In genomic region chr9:37859043-37859442, GRCh38 we compare ENCODE assay signal across 12 cellular contexts. TPM values are rescaled to one million over a fixed set of nuclear protein-coding genes. Genes with fewer than 3 reads are reported as not detected.
DNase-seq lines count a peak whose midpoint lies in the region; TF ChIP-seq lines count a peak whose summit lies in the region.
"Had no signal": no experiment of that assay in that cellular context is flagged by ENCODE, and none has a peak within 500 bp of the region (broad histone marks: within the 10 kb centered on the region; RNA-seq: fewer than 3 reads in every experiment).

No MANE protein-coding gene starts in this region.

- no peaks in the 10 kb centered on the region for H3K9me3 ChIP-seq in SK-N-SH
- H3K9me3 ChIP-seq: body of pancreas, sigmoid colon had no signal

- no peaks in the 10 kb centered on the region for H3K9me2 ChIP-seq in SK-N-SH

- no peak for TF ChIP-seq EP300 in SK-N-SH (IDR thresholded peaks at IDR 0.05; ENCODE audit: borderline replicate concordance in 1 of 2, low read depth in 1 of 2, low read length in 1 of 2)

- H3K4me3 ChIP-seq in AG09309 (ENCODE audit: control insufficient read depth, low read depth, low read length) (no peak overlapping the region), HL-60 (replicated peaks; ENCODE audit: insufficient read depth, low read length) (no peak overlapping the region), SK-N-SH (ENCODE audit: low read depth in 2 of 2, low read length in 1 of 2) (no peak overlapping the region), fibroblast of villous mesenchyme (ENCODE audit: low read depth, low read length) (no peak overlapping the region)
- H3K4me3 ChIP-seq: body of pancreas, sigmoid colon had no signal

- H3K27ac ChIP-seq in HL-60 (replicated peaks): no peak overlapping the region
- H3K27ac ChIP-seq in SK-N-SH (ENCODE audit: low read depth in 2 of 2, low read length in 1 of 2): no peak overlapping the region
- H3K27ac ChIP-seq: body of pancreas, sigmoid colon had no signal

- CTCF ChIA-PET in SK-N-SH (lab: Yijun Ruan, JAX): interaction anchor here (1.0 to 1.4 kb wide), 3 partner anchors 9 to 378 kb away, joined by 3 read pairs; no protein-coding TSS in a partner anchor

- no peaks in the 10 kb centered on the region for H3F3A ChIP-seq in SK-N-SH (replicated peaks; ENCODE audit: insufficient read depth)

- H3K27me3 ChIP-seq in HL-60 (ENCODE audit: insufficient read depth, poor library complexity, severe bottlenecking) (no peaks in the 10 kb centered on the region), SK-N-SH (ENCODE audit: insufficient read depth) (no peaks in the 10 kb centered on the region)
- H3K27me3 ChIP-seq: body of pancreas, sigmoid colon had no signal

- H3K4me1 ChIP-seq in SK-N-SH (ENCODE audit: control insufficient read depth in 1 of 2, insufficient read depth in 2 of 2, low read depth in 1 of 2, low read length in 1 of 2): no peaks in the 10 kb centered on the region; a peak in 1 of 4 replicates
- H3K4me1 ChIP-seq: body of pancreas, sigmoid colon had no signal

- 97% methylated on average over 1 of the region's 1 CpG for WGBS in SK-N-SH (ENCODE audit: low lambda C conversion rate)

- H4K20me1 ChIP-seq in SK-N-SH (ENCODE audit: insufficient read depth): no peaks in the 10 kb centered on the region

- POLR2A ChIA-PET in SK-N-SH (lab: Yijun Ruan, JAX): interaction anchor here (0.6 kb wide), 1 partner anchor 566 kb away, joined by 3 read pairs; no protein-coding TSS in a partner anchor

- no peak overlapping the region for H3K9ac ChIP-seq in SK-N-SH

- TF ChIP-seq CTCF in AG09309 (IDR thresholded peaks at IDR 0.05; ENCODE audit: control insufficient read depth, insufficient read depth, low read depth, low read length, missing control alignments): peak; percentile 25
- TF ChIP-seq CTCF in HL-60 (IDR thresholded peaks at IDR 0.05; ENCODE audit: insufficient read depth, low read length): peak; percentile 5
- peak; percentile 30; the same call in 1 of the 2 replicates for TF ChIP-seq CTCF in SK-N-SH (IDR thresholded peaks at IDR 0.05)
- TF ChIP-seq CTCF in fibroblast of villous mesenchyme (IDR thresholded peaks at IDR 0.05; ENCODE audit: insufficient read depth, low read depth, low read length): peak; percentile 22

- peaks cover 50 to 66% of the 10 kb centered on the region in 2 experiments for H3K36me3 ChIP-seq in SK-N-SH (replicated peaks in 1 of 2; ENCODE audit: control insufficient read depth in 1 of 2, insufficient read depth in 2 of 2, low read length in 1 of 2)

- TF ChIP-seq RAD21 in SK-N-SH (IDR thresholded peaks at IDR 0.05; ENCODE audit: low read length): peak; percentile 9; the same call in 1 of the 2 replicates

- H3K79me2 ChIP-seq in SK-N-SH (ENCODE audit: insufficient read depth): no peaks in the 10 kb centered on the region

- no peak for DNase-seq in AG09309 (ENCODE audit: low read depth)
- DNase-seq in HL-60 (ENCODE audit: low read depth in 1 of 2, low spot score in 1 of 2): peak; percentile 10
- DNase-seq in SK-N-SH: no peak
- peak; percentile 28 for DNase-seq in fibroblast of villous mesenchyme (ENCODE audit: low read depth)
- no peak for DNase-seq in NCI-H2081 treated with DMSO at 0.1 percent for 48 hours (lab: John Stamatoyannopoulos, UW)
- no peak for DNase-seq in mucosa of gallbladder (ENCODE audit: low spot score)
- DNase-seq in NCI-H187 (lab: John Stamatoyannopoulos, UW): no peak
- no peak for DNase-seq in stimulated activated CD4-positive, alpha-beta T cell treated with anti-CD3 and anti-CD28 coated beads, Interleukin-12 subunit alpha, Interleukin-12 subunit beta, amount 100 ng/mL, for 4 hours
- DNase-seq: activated CD8-positive, alpha-beta memory T cell treated with anti-CD3 and anti-CD28 coated beads, Interleukin-2, amount 50 U/mL, for 48 hours; body of pancreas; NCI-H774; sigmoid colon had no signal

- H2AFZ ChIP-seq in SK-N-SH (ENCODE audit: low read depth): no peak overlapping the region

- no peak overlapping the region for H3K4me2 ChIP-seq in SK-N-SH

TF ChIP-seq in SK-N-SH, 30 proteins besides CTCF, POLR2A, EP300 and RAD21:
- TF ChIP-seq IRF3 (IDR thresholded peaks at IDR 0.05; ENCODE audit: low read depth, low read length): no peak
- no peak for TF ChIP-seq NFIC (IDR thresholded peaks at IDR 0.05; ENCODE audit: borderline replicate concordance)
- TF ChIP-seq, protein P1, sequence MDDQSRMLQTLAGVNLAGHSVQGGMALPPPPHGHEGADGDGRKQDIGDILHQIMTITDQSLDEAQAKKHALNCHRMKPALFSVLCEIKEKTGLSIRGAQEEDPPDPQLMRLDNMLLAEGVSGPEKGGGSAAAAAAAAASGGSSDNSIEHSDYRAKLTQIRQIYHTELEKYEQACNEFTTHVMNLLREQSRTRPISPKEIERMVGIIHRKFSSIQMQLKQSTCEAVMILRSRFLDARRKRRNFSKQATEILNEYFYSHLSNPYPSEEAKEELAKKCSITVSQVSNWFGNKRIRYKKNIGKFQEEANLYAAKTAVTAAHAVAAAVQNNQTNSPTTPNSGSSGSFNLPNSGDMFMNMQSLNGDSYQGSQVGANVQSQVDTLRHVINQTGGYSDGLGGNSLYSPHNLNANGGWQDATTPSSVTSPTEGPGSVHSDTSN (IDR thresholded peaks at IDR 0.05): no peak
- TF ChIP-seq ELF1 (IDR thresholded peaks at IDR 0.05): no peak
- no peak for TF ChIP-seq GATA2 (CRISPR knock-in tag; IDR thresholded peaks at IDR 0.05)
- TF ChIP-seq MEF2A (IDR thresholded peaks at IDR 0.05; ENCODE audit: borderline replicate concordance, low read depth): no peak
- TF ChIP-seq POLR2AphosphoS5 (IDR thresholded peaks at IDR 0.05; ENCODE audit: low read depth, low read length): no peak
- TF ChIP-seq RFX5 (IDR thresholded peaks at IDR 0.05; ENCODE audit: low read length): no peak

RNA-seq across cellular contexts. Expression of gene SLC25A51, which starts 44.9 kb away (rescaled TPM):
- 13.3 and 14.9 TPM in 2 replicates for polyA plus RNA-seq in SK-N-SH (2012; rRNA removed)
- polyA plus RNA-seq in SK-N-SH (2012; cell fraction: cytosol; rRNA removed): 13.0 and 16.1 TPM in 2 replicates
- 15.7 and 22.1 TPM in 2 replicates for polyA plus RNA-seq in SK-N-SH (2012; cell fraction: nucleus; rRNA removed)
- 76.3 and 103 TPM in 2 replicates for total RNA-seq in fibroblast of villous mesenchyme
- 29.0 TPM for total RNA-seq in mucosa of gallbladder

RNA-seq across cellular contexts. Expression of gene DCAF10, which starts 58.4 kb away (rescaled TPM):
- 11.8 and 19.2 TPM in 2 replicates for polyA plus RNA-seq in SK-N-SH (2012; rRNA removed)
- polyA plus RNA-seq in SK-N-SH (2012; cell fraction: cytosol; rRNA removed): 12.4 and 15.2 TPM in 2 replicates
- polyA plus RNA-seq in SK-N-SH (2012; cell fraction: nucleus; rRNA removed): 18.0 and 21.8 TPM in 2 replicates
- total RNA-seq in fibroblast of villous mesenchyme (22.2 and 24.2 TPM in 2 replicates), mucosa of gallbladder (27.7 TPM)

Comparison
In these comparisons a context has a peak if more than half of its experiments do, and no peak if none do; other contexts are left out.
1. DNase-seq: peak in HL-60 (2 of 2) and fibroblast of villous mesenchyme (single experiment); none in AG09309 (single experiment), SK-N-SH (single experiment), NCI-H2081 treated with DMSO at 0.1 percent for 48 hours (single experiment), mucosa of gallbladder (single experiment), NCI-H187 (0 of 2) and stimulated activated CD4-positive, alpha-beta T cell treated with anti-CD3 and anti-CD28 coated beads, Interleukin-12 subunit alpha, Interleukin-12 subunit beta, amount 100 ng/mL, for 4 hours (single experiment).
2. Peak in every context shown above with its lines, with median percentiles within 50 percentile points of each other: CTCF ChIP-seq.